In genomic region chr12:11711675-11712327, GRCh38 we compare ENCODE assay signal across 16 cellular contexts.
DNase-seq lines count a peak whose midpoint lies in the region; ATAC-seq and TF ChIP-seq lines count a peak whose summit lies in the region.
"Had no signal": no experiment of that assay in that cellular context is flagged by ENCODE, and none has a peak within 500 bp of the region (broad histone marks: within the 10 kb centered on the region; RNA-seq: fewer than 3 reads in every experiment).

No MANE protein-coding gene starts in this region.

- CTCF ChIA-PET in CD4-positive, alpha-beta T cell (lab: Charles Lee): no interaction called here

- no peaks in the 10 kb centered on the region for H3K9me3 ChIP-seq in smooth muscle cell (replicated peaks; ENCODE audit: low read depth)
- no peaks in the 10 kb centered on the region for H3K9me3 ChIP-seq in CD4-positive, alpha-beta T cell (ENCODE audit: control insufficient read depth, low read length)
- H3K9me3 ChIP-seq: Peyer's patch, prostate gland had no signal

- no peaks in the 10 kb centered on the region for H3K36me3 ChIP-seq in smooth muscle cell (ENCODE audit: low read depth)
- H3K36me3 ChIP-seq: Peyer's patch, prostate gland had no signal

- no peak overlapping the region for H3K4me3 ChIP-seq in foreskin fibroblast (ENCODE audit: low read depth in 1 of 2, low read length in 2 of 2)
- H3K4me3 ChIP-seq in smooth muscle cell: no peak overlapping the region
- H3K4me3 ChIP-seq: Peyer's patch, prostate gland had no signal

- H3K4me3 Mint-ChIP-seq in CD4-positive, alpha-beta T cell: no peak overlapping the region
- H3K4me3 Mint-ChIP-seq: CD4-positive, CD25-positive, alpha-beta regulatory T cell; endodermal cell had no signal

- H3K27ac ChIP-seq in smooth muscle cell (ENCODE audit: low read depth): peak overlapping the region; percentile 55
- H3K27ac ChIP-seq in CD4-positive, alpha-beta T cell (ENCODE audit: low read depth, low read length): no peak overlapping the region
- H3K27ac ChIP-seq: Peyer's patch, prostate gland had no signal

- H3K9ac ChIP-seq in smooth muscle cell (ENCODE audit: low read depth): no peak overlapping the region

- H3K4me2 ChIP-seq in smooth muscle cell: peak overlapping the region; percentile 56

- H4K20me1 ChIP-seq in smooth muscle cell (ENCODE audit: low read depth): no peaks in the 10 kb centered on the region

- DNase-seq in GM03348 (ENCODE audit: low spot score) (peak; percentile 67), amniotic epithelial cell (ENCODE audit: low read depth) (peak; percentile 69), foreskin fibroblast (peak; percentile 64 to 75), smooth muscle cell (lab: John Stamatoyannopoulos, UW; ENCODE audit: unreplicated experiment) (no peak), DMS 273 (lab: John Stamatoyannopoulos, UW; ENCODE audit: unreplicated experiment) (no peak), RPMI8226 (no peak), NCI-H2227 treated with DMSO at 0.1 percent for 48 hours (lab: John Stamatoyannopoulos, UW) (no peak)
- no peak for DNase-seq in CD4-positive, alpha-beta T cell
- DNase-seq: activated CD4-positive, CD25-positive, alpha-beta regulatory T cell; CD4-positive, CD25-positive, alpha-beta regulatory T cell; endodermal cell; GDM1; NCI-H146; NCI-H524 treated with DMSO at 0.1 percent for 48 hours; Peyer's patch had no signal

- POLR2A ChIA-PET in CD4-positive, alpha-beta T cell (lab: Charles Lee): no interaction called here

- TF ChIP-seq CTCF in foreskin fibroblast (IDR thresholded peaks at IDR 0.05; ENCODE audit: low read depth, low read length) (no peak), smooth muscle cell (IDR thresholded peaks at IDR 0.05; ENCODE audit: borderline replicate concordance, insufficient read depth, poor library complexity, severe bottlenecking) (no peak)
- no peak for TF ChIP-seq CTCF in CD4-positive, alpha-beta T cell (IDR thresholded peaks at IDR 0.05)

- peaks cover 27% of the 10 kb centered on the region for H3K4me1 Mint-ChIP-seq in CD4-positive, alpha-beta T cell (ENCODE audit: low read depth)

- no peak overlapping the region for H3K27ac Mint-ChIP-seq in CD4-positive, alpha-beta T cell
- H3K27ac Mint-ChIP-seq: endodermal cell had no signal

- peaks cover 26% of the 10 kb centered on the region for H3K4me1 ChIP-seq in smooth muscle cell (ENCODE audit: low read depth)

- no peak overlapping the region for H2AFZ ChIP-seq in smooth muscle cell (ENCODE audit: low read depth)

- H3F3A ChIP-seq in smooth muscle cell (ENCODE audit: low read depth): peaks cover 18% of the 10 kb centered on the region

- no peak for ATAC-seq in CD4-positive, alpha-beta T cell (ENCODE audit: poor library complexity)

- H3K9me3 Mint-ChIP-seq in CD4-positive, alpha-beta T cell: no peaks in the 10 kb centered on the region
- H3K9me3 Mint-ChIP-seq: endodermal cell had no signal

- H3K36me3 Mint-ChIP-seq in CD4-positive, alpha-beta T cell (ENCODE audit: low read depth): peaks cover 22% of the 10 kb centered on the region

- intact Hi-C loops in CD4-positive, alpha-beta T cell (cut with DNase I, micrococcal nuclease): no loop called here

- no peaks in the 10 kb centered on the region for H3K27me3 Mint-ChIP-seq in CD4-positive, alpha-beta T cell
- H3K27me3 Mint-ChIP-seq: CD4-positive, CD25-positive, alpha-beta regulatory T cell had no signal

- no peaks in the 10 kb centered on the region for H3K27me3 ChIP-seq in smooth muscle cell (ENCODE audit: low read depth)
- H3K27me3 ChIP-seq in CD4-positive, alpha-beta T cell (ENCODE audit: control insufficient read depth, insufficient read depth, low read length): no peaks in the 10 kb centered on the region
- H3K27me3 ChIP-seq: Peyer's patch had no signal

- peaks cover 95% of the 10 kb centered on the region for H3K79me2 ChIP-seq in smooth muscle cell (ENCODE audit: low read depth)

- WGBS in smooth muscle cell (ENCODE audit: low lambda C conversion rate): 78% methylated on average over 9 of the region's 9 CpGs

Comparison
In these comparisons a context has a peak if more than half of its experiments do, and no peak if none do; other contexts are left out.
1. DNase-seq: peak in GM03348 (single experiment), amniotic epithelial cell (single experiment) and foreskin fibroblast (2 of 2); none in smooth muscle cell (single experiment), DMS 273 (single experiment), RPMI8226 (single experiment), NCI-H2227 treated with DMSO at 0.1 percent for 48 hours (single experiment) and CD4-positive, alpha-beta T cell (0 of 10).